Comparison of ENCODE assay signal across 1 cellular context in genomic region chr17:28334666-28335200, GRCh38.
TF ChIP-seq lines count a peak whose summit lies in the region.

No MANE protein-coding gene starts in this region.

TF ChIP-seq in H1, 55 proteins besides CTCF, POLR2A, EP300 and RAD21:
- TF ChIP-seq ATF2 (IDR thresholded peaks at IDR 0.05; ENCODE audit: low read length), result no peak
- no peak for TF ChIP-seq POLR2AphosphoS5 (IDR thresholded peaks at IDR 0.05; ENCODE audit: low read depth, low read length)
- TF ChIP-seq TAF7 (optimal IDR thresholded peaks at IDR 0.05; ENCODE audit: borderline replicate concordance, low read depth, low read length), result no peak
- no peak for TF ChIP-seq ASH2L (IDR thresholded peaks at IDR 0.05; ENCODE audit: low read length)
- TF ChIP-seq RFX5 (IDR thresholded peaks at IDR 0.05; ENCODE audit: borderline replicate concordance, low read depth, low read length), result no peak
- no peak for TF ChIP-seq SRF (IDR thresholded peaks at IDR 0.05; ENCODE audit: low read depth, low read length)
- TF ChIP-seq USF2 (IDR thresholded peaks at IDR 0.05; ENCODE audit: low read length), result no peak
- no peak for TF ChIP-seq ATF3 (IDR thresholded peaks at IDR 0.05; ENCODE audit: insufficient read depth, low read depth, low read length)
- TF ChIP-seq CBX8 (IDR thresholded peaks at IDR 0.05; ENCODE audit: borderline replicate concordance, low read depth, low read length), result no peak
- no peak for TF ChIP-seq MAX (IDR thresholded peaks at IDR 0.05)
- no peak for TF ChIP-seq CHD7 (IDR thresholded peaks at IDR 0.05; ENCODE audit: insufficient replicate concordance, low read length)
- TF ChIP-seq TCF12 (IDR thresholded peaks at IDR 0.05; ENCODE audit: low read depth, low read length), result no peak
- no peak for TF ChIP-seq YY1 (IDR thresholded peaks at IDR 0.05; ENCODE audit: low read depth, low read length)
- no peak for TF ChIP-seq PHF8 (conservative IDR thresholded peaks at IDR 0.05; ENCODE audit: low read depth, low read length)
- no peak for TF ChIP-seq SP1 (IDR thresholded peaks at IDR 0.05; ENCODE audit: low read depth, low read length)
- TF ChIP-seq TEAD4 (IDR thresholded peaks at IDR 0.05; ENCODE audit: low read depth, low read length), result no peak
- no peak for TF ChIP-seq CEBPB (IDR thresholded peaks at IDR 0.05; ENCODE audit: low read depth, low read length)
- TF ChIP-seq KDM5A (IDR thresholded peaks at IDR 0.05; ENCODE audit: low read length), result no peak
- TF ChIP-seq SIRT6 (IDR thresholded peaks at IDR 0.05; ENCODE audit: low read length), result no peak
- TF ChIP-seq BCL11A (IDR thresholded peaks at IDR 0.05; ENCODE audit: low read depth in 2 of 2, low read length in 2 of 2), result no peak
